In genomic region chr16:50677351-50677750, GRCh38 we compare ENCODE assay signal across 11 cellular contexts. TPM values are rescaled to one million over a fixed set of nuclear protein-coding genes. Genes with fewer than 3 reads are reported as not detected.
A peak's percentile ranks its signal among the peaks of the same experiment; 100 is the strongest.
DNase-seq lines count a peak whose midpoint lies in the region; ATAC-seq and TF ChIP-seq lines count a peak whose summit lies in the region.
"Had no signal": no experiment of that assay in that cellular context is flagged by ENCODE, and none has a peak within 500 bp of the region (broad histone marks: within the 10 kb centered on the region; RNA-seq: fewer than 3 reads in every experiment).

No MANE protein-coding gene starts in this region.

- CTCF ChIA-PET in activated naive CD4-positive, alpha-beta T cell treated with anti-CD3 and anti-CD28 coated beads, Interleukin-2, amount 10 ng/mL, durations not matched to agents 7 days and 5 days (lab: Charles Lee), result interaction anchor here (0.6 to 7.8 kb wide), 10 partner anchors 8 to 399 kb away, joined by 3 to 141 read pairs (median 4); no protein-coding TSS in a partner anchor
- CTCF ChIA-PET in OCI-LY7 (lab: Charles Lee; ENCODE audit: unreplicated experiment), result no interaction called here

- intact Hi-C loops in OCI-LY7 (cut with micrococcal nuclease; ENCODE audit: unreplicated experiment), result no loop called here

- H3K9me2 ChIP-seq in OCI-LY7 (ENCODE audit: insufficient read depth, low read length), result no peaks in the 10 kb centered on the region

- TF ChIP-seq CTCF in OCI-LY7 (conservative IDR thresholded peaks at IDR 0.05; ENCODE audit: low read length) (peak; percentile 65), epithelial cell of proximal tubule (conservative IDR thresholded peaks at IDR 0.05; ENCODE audit: low read depth, low read length) (peak; percentile 47)

- no peaks in the 10 kb centered on the region for H4K20me1 ChIP-seq in OCI-LY7 (ENCODE audit: insufficient read depth, low read length)

- H3K4me3 Mint-ChIP-seq in activated naive CD4-positive, alpha-beta T cell treated with anti-CD3 and anti-CD28 coated beads, Interleukin-2, amount 10 ng/mL, durations not matched to agents 7 days and 5 days, result no peak overlapping the region
- H3K4me3 Mint-ChIP-seq in stimulated activated effector memory CD8-positive, alpha-beta T cell treated with anti-CD3 and anti-CD28 coated beads, Interleukin-12 subunit alpha, Interleukin-12 subunit beta, amount 100 ng/mL, for 72 hours, result no peak overlapping the region

- peak overlapping the region; percentile 39 for H3K27ac Mint-ChIP-seq in activated naive CD4-positive, alpha-beta T cell treated with anti-CD3 and anti-CD28 coated beads, Interleukin-2, amount 10 ng/mL, durations not matched to agents 7 days and 5 days
- peak overlapping the region; percentile 92 for H3K27ac Mint-ChIP-seq in stimulated activated effector memory CD8-positive, alpha-beta T cell treated with anti-CD3 and anti-CD28 coated beads, Interleukin-12 subunit alpha, Interleukin-12 subunit beta, amount 100 ng/mL, for 72 hours

- H3K4me2 ChIP-seq in OCI-LY7 (ENCODE audit: low read length), result no peak overlapping the region

- H3K27ac ChIP-seq in OCI-LY7 (ENCODE audit: low read depth, low read length, poor library complexity, severe bottlenecking), result no peak overlapping the region

- H3K9me3 ChIP-seq in OCI-LY7 (ENCODE audit: low read length), result no peaks in the 10 kb centered on the region

- H3K36me3 Mint-ChIP-seq in activated naive CD4-positive, alpha-beta T cell treated with anti-CD3 and anti-CD28 coated beads, Interleukin-2, amount 10 ng/mL, durations not matched to agents 7 days and 5 days, result peaks cover 75% of the 10 kb centered on the region
- peaks cover 66% of the 10 kb centered on the region for H3K36me3 Mint-ChIP-seq in stimulated activated effector memory CD8-positive, alpha-beta T cell treated with anti-CD3 and anti-CD28 coated beads, Interleukin-12 subunit alpha, Interleukin-12 subunit beta, amount 100 ng/mL, for 72 hours

- no TSS peak for BruUV-seq in OCI-LY7 (replicated peaks; lab: Mats Ljungman, UMichigan)

- H3K4me1 Mint-ChIP-seq in activated naive CD4-positive, alpha-beta T cell treated with anti-CD3 and anti-CD28 coated beads, Interleukin-2, amount 10 ng/mL, durations not matched to agents 7 days and 5 days, result peaks cover 55% of the 10 kb centered on the region
- H3K4me1 Mint-ChIP-seq in stimulated activated effector memory CD8-positive, alpha-beta T cell treated with anti-CD3 and anti-CD28 coated beads, Interleukin-12 subunit alpha, Interleukin-12 subunit beta, amount 100 ng/mL, for 72 hours, result peaks cover 54% of the 10 kb centered on the region

- no peaks in the 10 kb centered on the region for H3K27me3 Mint-ChIP-seq in activated naive CD4-positive, alpha-beta T cell treated with anti-CD3 and anti-CD28 coated beads, Interleukin-2, amount 10 ng/mL, durations not matched to agents 7 days and 5 days

- H2AFZ ChIP-seq in OCI-LY7 (ENCODE audit: low read length), result no peak overlapping the region

- DNase-seq in activated naive CD4-positive, alpha-beta T cell treated with anti-CD3 and anti-CD28 coated beads, Interleukin-2, amount 10 ng/mL, durations not matched to agents 7 days and 5 days, result no peak
- DNase-seq in activated naive CD4-positive, alpha-beta T cell treated with anti-CD3 and anti-CD28 coated beads, Interleukin-2, amount 50 U/mL, for 16 hours, result no peak
- DNase-seq in OCI-LY7 (ENCODE audit: low spot score) (no peak), epithelial cell of proximal tubule (ENCODE audit: low read depth) (no peak), pons (ENCODE audit: low spot score) (no peak), AG08396 (ENCODE audit: low spot score) (no peak)
- no peak for DNase-seq in stimulated activated effector memory CD8-positive, alpha-beta T cell treated with anti-CD3 and anti-CD28 coated beads, Interleukin-12 subunit alpha, Interleukin-12 subunit beta, amount 100 ng/mL, for 72 hours (ENCODE audit: low spot score in 2 of 2)
- DNase-seq in activated CD4-positive, CD25-positive, alpha-beta regulatory T cell (lab: John Stamatoyannopoulos, UW), result no peak
- DNase-seq: NCI-H1092 treated with DMSO at 0.1 percent for 48 hours; stimulated activated CD8-positive, alpha-beta memory T cell treated with anti-CD3 and anti-CD28 coated beads, Interleukin-4, amount 100 ng/mL, for 48 hours had no signal

- H3K4me3 ChIP-seq in OCI-LY7 (ENCODE audit: low read depth, low read length, poor library complexity, severe bottlenecking) (no peak overlapping the region), epithelial cell of proximal tubule (ENCODE audit: low read depth, low read length) (no peak overlapping the region)

- H3K9me3 Mint-ChIP-seq in activated naive CD4-positive, alpha-beta T cell treated with anti-CD3 and anti-CD28 coated beads, Interleukin-2, amount 10 ng/mL, durations not matched to agents 7 days and 5 days, result peaks cover 13% of the 10 kb centered on the region
- peaks cover 6% of the 10 kb centered on the region for H3K9me3 Mint-ChIP-seq in stimulated activated effector memory CD8-positive, alpha-beta T cell treated with anti-CD3 and anti-CD28 coated beads, Interleukin-12 subunit alpha, Interleukin-12 subunit beta, amount 100 ng/mL, for 72 hours

- H3K4me1 ChIP-seq in OCI-LY7 (ENCODE audit: insufficient read depth, low read length, poor library complexity, severe bottlenecking), result peaks cover 9% of the 10 kb centered on the region

- H3K79me2 ChIP-seq in OCI-LY7 (ENCODE audit: insufficient read depth, low read depth, low read length), result no peaks in the 10 kb centered on the region

- H3K36me3 ChIP-seq in OCI-LY7 (ENCODE audit: insufficient read depth, low read length), result no peaks in the 10 kb centered on the region

- POLR2A ChIA-PET in OCI-LY7 (lab: Charles Lee), result no interaction called here

- ATAC-seq in stimulated activated effector memory CD8-positive, alpha-beta T cell treated with anti-CD3 and anti-CD28 coated beads, Interleukin-12 subunit alpha, Interleukin-12 subunit beta, amount 100 ng/mL, for 72 hours, result no peak

RNA-seq across cellular contexts. Expression of gene SNX20, which starts 3.8 kb away (rescaled TPM):
- 2.3 and 5.8 TPM in 2 replicates for total RNA-seq in OCI-LY7 (2014; rRNA removed; shearing (Covaris generic))
- total RNA-seq in OCI-LY7 (2022), result 1.3 and 1.5 TPM in 2 replicates
- not detected in 2 replicates for total RNA-seq in epithelial cell of proximal tubule
- total RNA-seq: pulmonary artery endothelial cell had no signal

RNA-seq across cellular contexts. Expression of gene NOD2, which starts 16.1 kb away (rescaled TPM):
- not detected in 2 replicates for total RNA-seq in OCI-LY7 (2014; rRNA removed; shearing (Covaris generic))
- total RNA-seq in OCI-LY7 (2022) (not detected in 2 replicates), epithelial cell of proximal tubule (0.07 and 0.12 TPM in 2 replicates)
